In the genomic region with DNA sequence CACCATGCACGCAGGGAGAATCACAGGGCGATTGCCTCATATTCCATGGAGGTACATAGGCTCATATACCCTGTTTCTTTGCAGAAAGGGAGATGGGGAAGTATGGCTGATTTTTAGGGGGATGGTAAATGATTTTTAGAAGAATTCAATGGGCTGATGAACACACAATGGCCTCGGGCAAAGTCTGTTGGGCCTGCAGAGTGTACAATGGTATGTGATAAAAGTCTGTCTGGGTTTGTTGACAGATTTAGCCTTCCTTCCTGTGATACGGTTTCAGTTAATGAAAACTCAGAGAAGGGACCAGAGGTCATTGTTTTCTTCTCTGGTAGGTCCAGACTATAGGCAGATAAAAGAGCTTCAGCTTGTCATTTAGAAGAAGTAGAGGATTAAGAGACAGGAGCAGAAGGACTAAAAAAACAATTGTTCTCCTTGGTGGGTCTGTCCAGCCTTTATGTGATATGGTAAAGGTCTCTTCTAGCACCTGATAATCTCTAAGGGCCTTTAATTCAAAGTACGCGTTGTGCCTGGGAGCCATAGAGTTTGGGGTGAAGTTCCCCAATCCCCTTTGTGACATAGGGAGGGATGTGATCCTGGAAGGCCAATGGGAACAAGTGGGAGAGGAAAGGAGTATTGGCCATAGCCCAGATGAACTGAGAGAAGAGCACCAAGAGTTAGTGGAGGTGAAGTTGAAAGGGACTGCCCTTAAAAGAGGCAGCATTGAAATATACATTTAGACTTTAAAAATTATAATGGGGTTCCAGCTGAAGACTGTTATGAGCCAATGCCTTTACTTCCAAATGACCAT, we compare ENCODE assay signal across 1 cellular context.
TF ChIP-seq lines count a peak whose summit lies in the region.

No MANE protein-coding gene starts in this region.

TF ChIP-seq in HepG2, 621 proteins besides CTCF, POLR2A, EP300 and RAD21 (continued from another document and continues in another):
- TF ChIP-seq HDAC1 (CRISPR knock-in tag; IDR thresholded peaks at IDR 0.05) (no peak; the same call in 1 of the 2 replicates), E2F1 (CRISPR knock-in tag; IDR thresholded peaks at IDR 0.05) (no peak), KAT8 (CRISPR knock-in tag; IDR thresholded peaks at IDR 0.05) (peak; percentile 23; the same call in 1 of the 2 replicates), LBX2 (CRISPR knock-in tag; IDR thresholded peaks at IDR 0.05; ENCODE audit: borderline replicate concordance) (no peak), ELK4 (CRISPR knock-in tag; IDR thresholded peaks at IDR 0.05; ENCODE audit: borderline replicate concordance) (no peak), ZNF432 (CRISPR knock-in tag; IDR thresholded peaks at IDR 0.05; ENCODE audit: borderline replicate concordance) (no peak), ZC3H4 (CRISPR knock-in tag; IDR thresholded peaks at IDR 0.05; ENCODE audit: borderline replicate concordance) (no peak), ZNF224 (CRISPR knock-in tag; IDR thresholded peaks at IDR 0.05) (no peak), ZNF678 (CRISPR knock-in tag; IDR thresholded peaks at IDR 0.05) (no peak), ZFP82 (CRISPR knock-in tag; IDR thresholded peaks at IDR 0.05; ENCODE audit: borderline replicate concordance) (no peak), MTF2 (CRISPR knock-in tag; IDR thresholded peaks at IDR 0.05; ENCODE audit: borderline replicate concordance) (0 out of 2 replicates have a peak, but pooled peaks have one; percentile 24), ZNF703 (CRISPR knock-in tag; IDR thresholded peaks at IDR 0.05; ENCODE audit: borderline replicate concordance) (no peak), BRCA1 (CRISPR knock-in tag; IDR thresholded peaks at IDR 0.05) (no peak), CCAR2 (optimal IDR thresholded peaks at IDR 0.05; ENCODE audit: low read depth, low read length) (no peak), GLI4 (CRISPR knock-in tag; IDR thresholded peaks at IDR 0.05; ENCODE audit: borderline replicate concordance) (no peak), ZBTB1 (CRISPR knock-in tag; IDR thresholded peaks at IDR 0.05; ENCODE audit: borderline replicate concordance) (no peak), ZNF781 (CRISPR knock-in tag; IDR thresholded peaks at IDR 0.05; ENCODE audit: borderline replicate concordance, not compliant biosample characterization) (no peak), ZNF672 (CRISPR knock-in tag; IDR thresholded peaks at IDR 0.05) (no peak), THAP11 (CRISPR knock-in tag; IDR thresholded peaks at IDR 0.05) (no peak), ZFX (CRISPR knock-in tag; IDR thresholded peaks at IDR 0.05; ENCODE audit: low read depth) (0 out of 2 replicates have a peak, but pooled peaks have one; percentile 62), FOXA3 (CRISPR knock-in tag; IDR thresholded peaks at IDR 0.05) (peak; percentile 93), ZNF737 (CRISPR knock-in tag; IDR thresholded peaks at IDR 0.05; ENCODE audit: borderline replicate concordance) (no peak), SMARCC2 (IDR thresholded peaks at IDR 0.05) (no peak), ZNF775 (CRISPR knock-in tag; IDR thresholded peaks at IDR 0.05; ENCODE audit: borderline replicate concordance) (peak; percentile 81; the same call in 1 of the 2 replicates)
- TF ChIP-seq, protein P1, sequence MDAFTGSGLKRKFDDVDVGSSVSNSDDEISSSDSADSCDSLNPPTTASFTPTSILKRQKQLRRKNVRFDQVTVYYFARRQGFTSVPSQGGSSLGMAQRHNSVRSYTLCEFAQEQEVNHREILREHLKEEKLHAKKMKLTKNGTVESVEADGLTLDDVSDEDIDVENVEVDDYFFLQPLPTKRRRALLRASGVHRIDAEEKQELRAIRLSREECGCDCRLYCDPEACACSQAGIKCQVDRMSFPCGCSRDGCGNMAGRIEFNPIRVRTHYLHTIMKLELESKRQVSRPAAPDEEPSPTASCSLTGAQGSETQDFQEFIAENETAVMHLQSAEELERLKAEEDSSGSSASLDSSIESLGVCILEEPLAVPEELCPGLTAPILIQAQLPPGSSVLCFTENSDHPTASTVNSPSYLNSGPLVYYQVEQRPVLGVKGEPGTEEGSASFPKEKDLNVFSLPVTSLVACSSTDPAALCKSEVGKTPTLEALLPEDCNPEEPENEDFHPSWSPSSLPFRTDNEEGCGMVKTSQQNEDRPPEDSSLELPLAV (CRISPR knock-in tag; conservative IDR thresholded peaks at IDR 0.05; ENCODE audit: low read depth) = no peak
- TF ChIP-seq, protein P2, sequence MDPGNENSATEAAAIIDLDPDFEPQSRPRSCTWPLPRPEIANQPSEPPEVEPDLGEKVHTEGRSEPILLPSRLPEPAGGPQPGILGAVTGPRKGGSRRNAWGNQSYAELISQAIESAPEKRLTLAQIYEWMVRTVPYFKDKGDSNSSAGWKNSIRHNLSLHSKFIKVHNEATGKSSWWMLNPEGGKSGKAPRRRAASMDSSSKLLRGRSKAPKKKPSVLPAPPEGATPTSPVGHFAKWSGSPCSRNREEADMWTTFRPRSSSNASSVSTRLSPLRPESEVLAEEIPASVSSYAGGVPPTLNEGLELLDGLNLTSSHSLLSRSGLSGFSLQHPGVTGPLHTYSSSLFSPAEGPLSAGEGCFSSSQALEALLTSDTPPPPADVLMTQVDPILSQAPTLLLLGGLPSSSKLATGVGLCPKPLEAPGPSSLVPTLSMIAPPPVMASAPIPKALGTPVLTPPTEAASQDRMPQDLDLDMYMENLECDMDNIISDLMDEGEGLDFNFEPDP (CRISPR knock-in tag; conservative IDR thresholded peaks at IDR 0.05) = no peak
- TF ChIP-seq, protein P3, sequence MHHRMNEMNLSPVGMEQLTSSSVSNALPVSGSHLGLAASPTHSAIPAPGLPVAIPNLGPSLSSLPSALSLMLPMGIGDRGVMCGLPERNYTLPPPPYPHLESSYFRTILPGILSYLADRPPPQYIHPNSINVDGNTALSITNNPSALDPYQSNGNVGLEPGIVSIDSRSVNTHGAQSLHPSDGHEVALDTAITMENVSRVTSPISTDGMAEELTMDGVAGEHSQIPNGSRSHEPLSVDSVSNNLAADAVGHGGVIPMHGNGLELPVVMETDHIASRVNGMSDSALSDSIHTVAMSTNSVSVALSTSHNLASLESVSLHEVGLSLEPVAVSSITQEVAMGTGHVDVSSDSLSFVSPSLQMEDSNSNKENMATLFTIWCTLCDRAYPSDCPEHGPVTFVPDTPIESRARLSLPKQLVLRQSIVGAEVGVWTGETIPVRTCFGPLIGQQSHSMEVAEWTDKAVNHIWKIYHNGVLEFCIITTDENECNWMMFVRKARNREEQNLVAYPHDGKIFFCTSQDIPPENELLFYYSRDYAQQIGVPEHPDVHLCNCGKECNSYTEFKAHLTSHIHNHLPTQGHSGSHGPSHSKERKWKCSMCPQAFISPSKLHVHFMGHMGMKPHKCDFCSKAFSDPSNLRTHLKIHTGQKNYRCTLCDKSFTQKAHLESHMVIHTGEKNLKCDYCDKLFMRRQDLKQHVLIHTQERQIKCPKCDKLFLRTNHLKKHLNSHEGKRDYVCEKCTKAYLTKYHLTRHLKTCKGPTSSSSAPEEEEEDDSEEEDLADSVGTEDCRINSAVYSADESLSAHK (CRISPR knock-in tag; IDR thresholded peaks at IDR 0.05; ENCODE audit: borderline replicate concordance) = no peak
- TF ChIP-seq, protein P4, sequence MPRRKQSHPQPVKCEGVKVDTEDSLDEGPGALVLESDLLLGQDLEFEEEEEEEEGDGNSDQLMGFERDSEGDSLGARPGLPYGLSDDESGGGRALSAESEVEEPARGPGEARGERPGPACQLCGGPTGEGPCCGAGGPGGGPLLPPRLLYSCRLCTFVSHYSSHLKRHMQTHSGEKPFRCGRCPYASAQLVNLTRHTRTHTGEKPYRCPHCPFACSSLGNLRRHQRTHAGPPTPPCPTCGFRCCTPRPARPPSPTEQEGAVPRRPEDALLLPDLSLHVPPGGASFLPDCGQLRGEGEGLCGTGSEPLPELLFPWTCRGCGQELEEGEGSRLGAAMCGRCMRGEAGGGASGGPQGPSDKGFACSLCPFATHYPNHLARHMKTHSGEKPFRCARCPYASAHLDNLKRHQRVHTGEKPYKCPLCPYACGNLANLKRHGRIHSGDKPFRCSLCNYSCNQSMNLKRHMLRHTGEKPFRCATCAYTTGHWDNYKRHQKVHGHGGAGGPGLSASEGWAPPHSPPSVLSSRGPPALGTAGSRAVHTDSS (CRISPR knock-in tag; conservative IDR thresholded peaks at IDR 0.05) = no peak
- TF ChIP-seq, protein P5, sequence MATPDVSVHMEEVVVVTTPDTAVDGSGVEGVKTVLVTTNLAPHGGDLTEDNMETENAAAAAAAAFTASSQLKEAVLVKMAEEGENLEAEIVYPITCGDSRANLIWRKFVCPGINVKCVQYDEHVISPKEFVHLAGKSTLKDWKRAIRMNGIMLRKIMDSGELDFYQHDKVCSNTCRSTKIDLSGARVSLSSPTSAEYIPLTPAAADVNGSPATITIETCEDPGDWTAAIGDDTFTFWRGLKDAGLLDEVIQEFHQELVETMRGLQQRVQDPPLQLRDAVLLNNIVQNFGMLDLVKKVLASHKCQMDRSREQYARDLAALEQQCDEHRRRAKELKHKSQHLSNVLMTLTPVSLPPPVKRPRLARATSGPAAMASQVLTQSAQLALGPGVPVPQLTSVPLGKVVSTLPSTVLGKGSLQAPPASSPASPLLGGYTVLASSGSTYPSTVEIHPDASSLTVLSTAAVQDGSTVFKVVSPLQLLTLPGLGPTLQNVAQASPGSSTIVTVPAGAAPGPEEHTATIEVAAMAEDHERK (CRISPR knock-in tag; IDR thresholded peaks at IDR 0.05; ENCODE audit: low read depth) = no peak
- TF ChIP-seq, protein P6, sequence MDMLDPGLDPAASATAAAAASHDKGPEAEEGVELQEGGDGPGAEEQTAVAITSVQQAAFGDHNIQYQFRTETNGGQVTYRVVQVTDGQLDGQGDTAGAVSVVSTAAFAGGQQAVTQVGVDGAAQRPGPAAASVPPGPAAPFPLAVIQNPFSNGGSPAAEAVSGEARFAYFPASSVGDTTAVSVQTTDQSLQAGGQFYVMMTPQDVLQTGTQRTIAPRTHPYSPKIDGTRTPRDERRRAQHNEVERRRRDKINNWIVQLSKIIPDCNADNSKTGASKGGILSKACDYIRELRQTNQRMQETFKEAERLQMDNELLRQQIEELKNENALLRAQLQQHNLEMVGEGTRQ (IDR thresholded peaks at IDR 0.05; ENCODE audit: low read depth, low read length) = no peak
- TF ChIP-seq, protein P6 (CRISPR knock-in tag; IDR thresholded peaks at IDR 0.05; ENCODE audit: borderline replicate concordance) = no peak
- TF ChIP-seq, protein P7, sequence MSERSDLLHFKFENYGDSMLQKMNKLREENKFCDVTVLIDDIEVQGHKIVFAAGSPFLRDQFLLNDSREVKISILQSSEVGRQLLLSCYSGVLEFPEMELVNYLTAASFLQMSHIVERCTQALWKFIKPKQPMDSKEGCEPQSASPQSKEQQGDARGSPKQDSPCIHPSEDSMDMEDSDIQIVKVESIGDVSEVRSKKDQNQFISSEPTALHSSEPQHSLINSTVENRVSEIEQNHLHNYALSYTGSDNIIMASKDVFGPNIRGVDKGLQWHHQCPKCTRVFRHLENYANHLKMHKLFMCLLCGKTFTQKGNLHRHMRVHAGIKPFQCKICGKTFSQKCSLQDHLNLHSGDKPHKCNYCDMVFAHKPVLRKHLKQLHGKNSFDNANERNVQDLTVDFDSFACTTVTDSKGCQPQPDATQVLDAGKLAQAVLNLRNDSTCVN (CRISPR knock-in tag; IDR thresholded peaks at IDR 0.05; ENCODE audit: borderline replicate concordance) = no peak
- TF ChIP-seq, protein P8, sequence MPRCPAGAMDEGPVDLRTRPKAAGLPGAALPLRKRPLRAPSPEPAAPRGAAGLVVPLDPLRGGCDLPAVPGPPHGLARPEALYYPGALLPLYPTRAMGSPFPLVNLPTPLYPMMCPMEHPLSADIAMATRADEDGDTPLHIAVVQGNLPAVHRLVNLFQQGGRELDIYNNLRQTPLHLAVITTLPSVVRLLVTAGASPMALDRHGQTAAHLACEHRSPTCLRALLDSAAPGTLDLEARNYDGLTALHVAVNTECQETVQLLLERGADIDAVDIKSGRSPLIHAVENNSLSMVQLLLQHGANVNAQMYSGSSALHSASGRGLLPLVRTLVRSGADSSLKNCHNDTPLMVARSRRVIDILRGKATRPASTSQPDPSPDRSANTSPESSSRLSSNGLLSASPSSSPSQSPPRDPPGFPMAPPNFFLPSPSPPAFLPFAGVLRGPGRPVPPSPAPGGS (CRISPR knock-in tag; IDR thresholded peaks at IDR 0.05) = no peak
